20 cellular contexts compared by ENCODE assay signal in the genomic region with DNA sequence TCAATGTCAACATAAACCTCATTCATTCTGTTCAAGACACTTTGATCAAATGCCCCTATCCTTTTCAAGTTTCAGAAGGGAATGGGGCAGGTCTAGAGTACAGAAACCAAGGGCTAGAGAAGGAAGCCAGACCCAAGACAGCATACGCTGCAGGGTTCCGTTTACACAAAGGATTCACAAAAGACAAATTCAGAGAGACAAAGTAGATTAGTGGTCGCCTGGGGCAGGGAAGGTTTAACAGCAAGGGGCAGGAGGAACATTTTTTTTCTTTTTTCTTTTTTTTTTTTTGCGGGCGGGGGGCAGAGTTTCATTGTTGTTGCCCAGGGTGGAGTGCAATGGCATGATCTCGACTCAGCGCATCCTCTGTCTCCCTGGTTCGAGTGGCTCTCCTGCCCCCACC.
"Had no signal": no experiment of that assay in that cellular context is flagged by ENCODE, and none has a peak within 500 bp of the region (broad histone marks: within the 10 kb centered on the region; RNA-seq: fewer than 3 reads in every experiment).

No MANE protein-coding gene starts in this region.

- H3K27ac ChIP-seq: esophagus muscularis mucosa, parathyroid adenoma, right lobe of liver, testis, uterus, VCaP had no signal

- H3K9ac ChIP-seq: parathyroid adenoma had no signal

- H3K4me1 ChIP-seq: esophagus muscularis mucosa, parathyroid adenoma, right lobe of liver, testis, uterus had no signal

- H2AFZ ChIP-seq: parathyroid adenoma had no signal

- H3K9me3 Mint-ChIP-seq: activated T-cell treated with anti-CD3 and anti-CD28 coated beads, Interleukin-2, amount 50 U/mL, for 4 hours; natural killer cell treated with Interleukin-12 subunit alpha and Interleukin-12 subunit beta and Interleukin-15 and Interleukin-18, amount 100 ng/mL, for 72 hours; stimulated activated naive B cell treated with anti-CD40 and anti-IgM and Interleukin-4, amounts not matched to agents 10 μg/mL and 1 μg/mL and 100 μg/mL, for 72 hours had no signal

- H3K36me3 ChIP-seq: uterus had no signal

- H3K9me3 ChIP-seq: esophagus muscularis mucosa, right lobe of liver, testis, uterus had no signal

- ATAC-seq: activated T-cell treated with anti-CD3 and anti-CD28 coated beads, Interleukin-2, amount 50 U/mL, for 4 hours; natural killer cell treated with Interleukin-12 subunit alpha and Interleukin-12 subunit beta and Interleukin-15 and Interleukin-18, amount 100 ng/mL, for 72 hours; right lobe of liver; stimulated activated naive B cell treated with anti-CD40 and anti-IgM and Interleukin-4, amounts not matched to agents 10 μg/mL and 1 μg/mL and 100 μg/mL, for 72 hours had no signal

- DNase-seq: activated CD4-positive, alpha-beta T cell treated with anti-CD3 and anti-CD28 coated beads, Interleukin-2, amount 50 U/mL, for 4 hours; activated CD4-positive, CD25-positive, alpha-beta regulatory T cell treated with anti-CD3 and anti-CD28 coated beads, Interleukin-2, amount 50 U/mL, for 72 hours; activated CD8-positive, alpha-beta memory T cell treated with anti-CD3 and anti-CD28 coated beads, Interleukin-2, amount 50 U/mL, for 48 hours; activated naive CD4-positive, alpha-beta T cell treated with Interleukin-2 at 50 U/mL for 16 hours; activated T-cell treated with anti-CD3 and anti-CD28 coated beads, Interleukin-2, amount 50 U/mL, for 4 hours; central memory CD4-positive, alpha-beta T cell; effector memory CD4-positive, alpha-beta T cell; hypothalamus; nucleus accumbens; right lobe of liver; stimulated activated CD4-positive, alpha-beta T cell treated with anti-CD3 and anti-CD28 coated beads, Interleukin-15, amount 100 ng/mL, for 24 hours; stimulated activated naive B cell treated with anti-CD40 and anti-IgM and Interleukin-4, amounts not matched to agents 10 μg/mL and 1 μg/mL and 100 μg/mL, for 72 hours; T-helper 2 cell; testis; trophoblast cell; uterus had no signal

- H3K4me3 Mint-ChIP-seq: activated T-cell treated with anti-CD3 and anti-CD28 coated beads, Interleukin-2, amount 50 U/mL, for 4 hours; natural killer cell treated with Interleukin-12 subunit alpha and Interleukin-12 subunit beta and Interleukin-15 and Interleukin-18, amount 100 ng/mL, for 72 hours; stimulated activated naive B cell treated with anti-CD40 and anti-IgM and Interleukin-4, amounts not matched to agents 10 μg/mL and 1 μg/mL and 100 μg/mL, for 72 hours had no signal

- H3K27me3 ChIP-seq: esophagus muscularis mucosa, right lobe of liver, testis, uterus had no signal

- H3K27me3 Mint-ChIP-seq: natural killer cell treated with Interleukin-12 subunit alpha and Interleukin-12 subunit beta and Interleukin-15 and Interleukin-18, amount 100 ng/mL, for 72 hours; stimulated activated naive B cell treated with anti-CD40 and anti-IgM and Interleukin-4, amounts not matched to agents 10 μg/mL and 1 μg/mL and 100 μg/mL, for 72 hours had no signal

- H3K4me3 ChIP-seq: esophagus muscularis mucosa, right lobe of liver, testis, uterus had no signal
